ENCODE assay signal across 22 cellular contexts in genomic region chr16:30912794-30913412, GRCh38.
"Had no signal": no experiment of that assay in that cellular context is flagged by ENCODE, and none has a peak within 500 bp of the region (broad histone marks: within the 10 kb centered on the region; RNA-seq: fewer than 3 reads in every experiment).

No MANE protein-coding gene starts in this region.

- H3K9me3 Mint-ChIP-seq: dendritic cell treated with granulocyte-macrophage colony-stimulating factor and Interleukin-4, amounts not matched to agents 40 ng/mL and 50 ng/mL, for 4 days; effector memory CD8-positive, alpha-beta T cell; immature natural killer cell; memory B cell; natural killer cell treated with Interleukin-12 subunit alpha and Interleukin-12 subunit beta and Interleukin-15 and Interleukin-18, amount 100 ng/mL, for 72 hours; stimulated activated naive B cell treated with anti-CD40 and anti-IgM and Interleukin-4, amounts not matched to agents 10 μg/mL and 1 μg/mL and 100 μg/mL, for 72 hours; stimulated activated naive CD8-positive, alpha-beta T cell treated with anti-CD3 and anti-CD28 coated beads, Interleukin-15, amount 100 ng/mL, for 72 hours had no signal

- H3K36me3 ChIP-seq: esophagus squamous epithelium, gastroesophageal sphincter, left ventricle myocardium inferior, lower lobe of right lung, spleen, transverse colon had no signal

- H3K4me1 ChIP-seq: gastroesophageal sphincter, left ventricle myocardium inferior, lower lobe of right lung, testis, transverse colon had no signal

- ATAC-seq: effector memory CD8-positive, alpha-beta T cell; gastroesophageal sphincter; left cardiac atrium; lower lobe of right lung; stimulated activated naive B cell treated with anti-CD40 and anti-IgM and Interleukin-4, amounts not matched to agents 10 μg/mL and 1 μg/mL and 100 μg/mL, for 72 hours had no signal

- H3K4me1 Mint-ChIP-seq: stimulated activated naive CD8-positive, alpha-beta T cell treated with anti-CD3 and anti-CD28 coated beads, Interleukin-15, amount 100 ng/mL, for 72 hours had no signal

- H3K36me3 Mint-ChIP-seq: memory B cell; natural killer cell treated with Interleukin-12 subunit alpha and Interleukin-12 subunit beta and Interleukin-15 and Interleukin-18, amount 100 ng/mL, for 72 hours; stimulated activated naive B cell treated with anti-CD40 and anti-IgM and Interleukin-4, amounts not matched to agents 10 μg/mL and 1 μg/mL and 100 μg/mL, for 72 hours had no signal

- H3K27me3 ChIP-seq: esophagus squamous epithelium, gastroesophageal sphincter, spleen, testis, transverse colon had no signal

- H3K27ac Mint-ChIP-seq: dendritic cell treated with granulocyte-macrophage colony-stimulating factor and Interleukin-4, amounts not matched to agents 40 ng/mL and 50 ng/mL, for 4 days; effector memory CD8-positive, alpha-beta T cell; immature natural killer cell; memory B cell; natural killer cell treated with Interleukin-12 subunit alpha and Interleukin-12 subunit beta and Interleukin-15 and Interleukin-18, amount 100 ng/mL, for 72 hours; stimulated activated naive B cell treated with anti-CD40 and anti-IgM and Interleukin-4, amounts not matched to agents 10 μg/mL and 1 μg/mL and 100 μg/mL, for 72 hours; stimulated activated naive CD8-positive, alpha-beta T cell treated with anti-CD3 and anti-CD28 coated beads, Interleukin-15, amount 100 ng/mL, for 72 hours had no signal

- H3K27ac ChIP-seq: esophagus squamous epithelium, gastroesophageal sphincter, left ventricle myocardium inferior, lower lobe of right lung, spleen, testis, transverse colon had no signal

- DNase-seq: effector memory CD8-positive, alpha-beta T cell; esophagus squamous epithelium; foreskin fibroblast; glutamatergic neuron; immature natural killer cell; kidney; left cardiac atrium; left ventricle myocardium inferior; lower lobe of right lung; midbrain; spleen; stimulated activated CD4-positive, alpha-beta T cell treated with anti-CD3 and anti-CD28 coated beads, Interleukin-15, amount 100 ng/mL, for 24 hours; stimulated activated CD4-positive, alpha-beta T cell treated with anti-CD3 and anti-CD28 coated beads, Interleukin-1b, Interleukin-23, amount 100 ng/mL, for 48 hours; stimulated activated CD4-positive, alpha-beta T cell treated with anti-CD3 and anti-CD28 coated beads, Interleukin-4, amount 100 ng/mL, for 24 hours; stimulated activated naive B cell treated with anti-CD40 and anti-IgM and Interleukin-4, amounts not matched to agents 10 μg/mL and 1 μg/mL and 100 μg/mL, for 72 hours; stimulated activated naive CD8-positive, alpha-beta T cell treated with anti-CD3 and anti-CD28 coated beads, Interleukin-15, amount 100 ng/mL, for 72 hours; testis; transverse colon had no signal

- H3K4me3 Mint-ChIP-seq: dendritic cell treated with granulocyte-macrophage colony-stimulating factor and Interleukin-4, amounts not matched to agents 40 ng/mL and 50 ng/mL, for 4 days; effector memory CD8-positive, alpha-beta T cell; immature natural killer cell; memory B cell; natural killer cell treated with Interleukin-12 subunit alpha and Interleukin-12 subunit beta and Interleukin-15 and Interleukin-18, amount 100 ng/mL, for 72 hours; stimulated activated naive B cell treated with anti-CD40 and anti-IgM and Interleukin-4, amounts not matched to agents 10 μg/mL and 1 μg/mL and 100 μg/mL, for 72 hours; stimulated activated naive CD8-positive, alpha-beta T cell treated with anti-CD3 and anti-CD28 coated beads, Interleukin-15, amount 100 ng/mL, for 72 hours had no signal

- H3K27me3 Mint-ChIP-seq: dendritic cell treated with granulocyte-macrophage colony-stimulating factor and Interleukin-4, amounts not matched to agents 40 ng/mL and 50 ng/mL, for 4 days; effector memory CD8-positive, alpha-beta T cell; natural killer cell treated with Interleukin-12 subunit alpha and Interleukin-12 subunit beta and Interleukin-15 and Interleukin-18, amount 100 ng/mL, for 72 hours; stimulated activated naive CD8-positive, alpha-beta T cell treated with anti-CD3 and anti-CD28 coated beads, Interleukin-15, amount 100 ng/mL, for 72 hours had no signal

- H3K4me3 ChIP-seq: esophagus squamous epithelium, gastroesophageal sphincter, left ventricle myocardium inferior, lower lobe of right lung, spleen, testis, transverse colon had no signal

- H3K9me3 ChIP-seq: esophagus squamous epithelium, gastroesophageal sphincter, left ventricle myocardium inferior, lower lobe of right lung, spleen, testis, transverse colon had no signal
